ENCODE assay signal across 22 cellular contexts in the genomic region with DNA sequence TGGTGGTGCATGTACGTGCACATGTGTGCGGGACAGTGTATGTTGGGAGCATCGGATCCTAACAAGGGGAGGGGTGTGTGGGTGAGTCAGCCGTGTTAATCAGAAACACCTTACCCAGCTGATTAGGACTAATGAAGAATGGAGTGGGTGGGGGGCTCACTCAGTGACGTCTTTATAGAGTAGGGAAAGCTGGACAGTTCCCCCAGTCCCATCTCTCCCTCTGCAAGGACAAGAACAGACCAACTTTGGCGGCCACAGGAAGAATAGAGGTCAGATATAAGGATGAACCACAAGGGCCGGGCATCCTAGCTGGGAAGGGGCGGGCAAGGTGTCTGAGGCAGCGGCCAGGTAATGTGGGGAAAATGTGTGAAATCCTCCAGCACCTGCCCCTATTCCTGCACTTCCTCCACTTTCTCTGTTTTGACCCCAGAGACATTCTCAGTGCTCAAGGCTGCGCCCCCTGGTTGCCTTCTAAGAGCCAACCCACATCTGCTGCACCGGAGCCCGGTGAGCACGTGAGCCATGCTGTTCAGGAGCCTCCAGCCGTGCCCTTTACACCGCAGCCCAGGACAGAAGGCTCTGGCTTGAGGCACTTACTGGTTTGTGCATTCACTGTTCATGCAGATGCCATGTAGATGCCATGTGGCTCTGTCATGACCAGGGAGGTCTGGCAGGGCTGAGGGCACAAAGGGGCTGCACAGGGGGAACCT. TPM values are rescaled to one million over a fixed set of nuclear protein-coding genes. Genes with fewer than 3 reads are reported as not detected.
DNase-seq lines count a peak whose midpoint lies in the region; ATAC-seq, FAIRE-seq and TF ChIP-seq lines count a peak whose summit lies in the region.
"Had no signal": no experiment of that assay in that cellular context is flagged by ENCODE, and none has a peak within 500 bp of the region (broad histone marks: within the 10 kb centered on the region; RNA-seq: fewer than 3 reads in every experiment).

No MANE protein-coding gene starts in this region.

- DNase-seq in activated CD8-positive, alpha-beta memory T cell treated with anti-CD3 and anti-CD28 coated beads, Interleukin-2, amount 10 ng/mL, durations not matched to agents 7 days and 5 days: no peak
- no peak for DNase-seq in activated CD8-positive, alpha-beta memory T cell treated with anti-CD3 and anti-CD28 coated beads, Interleukin-2, amount 50 U/mL, for 4 hours
- no peak for DNase-seq in K562 (ENCODE audit: extremely low read depth in 1 of 4, low spot score in 3 of 4)
- DNase-seq in progenitor cell of endocrine pancreas (ENCODE audit: low spot score, unreplicated experiment): no peak
- no peak for DNase-seq in activated T-helper 2 cell treated with anti-CD3 and anti-CD28 coated beads, Interferon-gamma antibody, Interleukin-2, Interleukin-4, amounts not matched to agents 10 μg/mL and 5 μg/mL and 100 μg/mL, durations not matched to agents 14 hours and 24 hours and 36 hours (ENCODE audit: low spot score)
- no peak for DNase-seq in SIG-M5 treated with dmso at 0.1 percent for 504 hours (lab: John Stamatoyannopoulos, UW; ENCODE audit: unreplicated experiment)
- no peak for DNase-seq in RKO (ENCODE audit: low spot score)
- DNase-seq: activated CD4-positive, alpha-beta T cell treated with anti-CD3 and anti-CD28 coated beads, Interleukin-2, amount 50 U/mL, for 1 hour; activated naive CD4-positive, alpha-beta T cell treated with anti-CD3 and anti-CD28 coated beads for 36 hours; cerebellar nuclear complex; DMS79 treated with DMSO at 0.1 percent for 48 hours; left ventricle myocardium superior; NCI-H2107; nephron progenitor cell; stimulated activated CD4-positive, alpha-beta T cell treated with anti-CD3 and anti-CD28 coated beads, Interleukin-4, amount 100 ng/mL, for 4 hours; stimulated activated naive CD4-positive, alpha-beta T cell treated with Interleukin-2 at 50 U/mL for 16 hours; SW 1271 had no signal

- FAIRE-seq in K562 (lab: Jason Lieb, UNC): no peak
- FAIRE-seq: urothelium cell line had no signal

- 4% methylated on average over 14 of the region's 15 CpGs for WGBS in K562 (ENCODE audit: insufficient coverage, low coverage, missing lambda C conversion rate)

- H3K9me3 ChIP-seq in K562 (replicated peaks; ENCODE audit: control insufficient read depth, insufficient read depth, low read depth, low read length): no peaks in the 10 kb centered on the region

- H3K4me1 Mint-ChIP-seq in activated CD8-positive, alpha-beta memory T cell treated with anti-CD3 and anti-CD28 coated beads, Interleukin-2, amount 10 ng/mL, durations not matched to agents 7 days and 5 days: peaks cover 59% of the 10 kb centered on the region
- H3K4me1 Mint-ChIP-seq in progenitor cell of endocrine pancreas (ENCODE audit: low read depth): no peaks in the 10 kb centered on the region
- peaks cover 58% of the 10 kb centered on the region for H3K4me1 Mint-ChIP-seq in activated T-helper 2 cell treated with anti-CD3 and anti-CD28 coated beads, Interferon-gamma antibody, Interleukin-2, Interleukin-4, amounts not matched to agents 10 μg/mL and 5 μg/mL and 100 μg/mL, durations not matched to agents 14 hours and 24 hours and 36 hours (ENCODE audit: low read depth)

- no peak overlapping the region for H3K27ac ChIP-seq in K562 (ENCODE audit: extremely low read depth, low read depth, low read length)
- H3K27ac ChIP-seq: hepatocyte had no signal

- peaks cover 17 to 53% of the 10 kb centered on the region in 2 experiments; a peak in 4 of 5 replicates for H3K27me3 ChIP-seq in K562 (ENCODE audit: control insufficient read depth in 2 of 2, insufficient read depth in 2 of 2, low read length in 2 of 2)

- no peak overlapping the region for H3K4me3 ChIP-seq in K562
- H3K4me3 ChIP-seq: hepatocyte had no signal

- intact Hi-C loops in K562 (cut with micrococcal nuclease): no loop called here
- intact Hi-C loops in activated T-helper 2 cell treated with anti-CD3 and anti-CD28 coated beads, Interferon-gamma antibody, Interleukin-2, Interleukin-4, amounts not matched to agents 10 μg/mL and 5 μg/mL and 100 μg/mL, durations not matched to agents 14 hours and 24 hours and 36 hours (cut with micrococcal nuclease): no loop called here

- peak overlapping the region; percentile 42 for H3K27ac Mint-ChIP-seq in activated CD8-positive, alpha-beta memory T cell treated with anti-CD3 and anti-CD28 coated beads, Interleukin-2, amount 10 ng/mL, durations not matched to agents 7 days and 5 days
- no peak overlapping the region for H3K27ac Mint-ChIP-seq in progenitor cell of endocrine pancreas
- H3K27ac Mint-ChIP-seq in activated T-helper 2 cell treated with anti-CD3 and anti-CD28 coated beads, Interferon-gamma antibody, Interleukin-2, Interleukin-4, amounts not matched to agents 10 μg/mL and 5 μg/mL and 100 μg/mL, durations not matched to agents 14 hours and 24 hours and 36 hours: no peak overlapping the region
- H3K27ac Mint-ChIP-seq: activated naive CD4-positive, alpha-beta T cell treated with anti-CD3 and anti-CD28 coated beads for 36 hours had no signal

- H3K4me2 ChIP-seq in K562 (ENCODE audit: insufficient read depth, low read length): no peak overlapping the region
- H3K4me2 ChIP-seq: hepatocyte had no signal

- POLR2A ChIA-PET in K562 (lab: Yijun Ruan, JAX): interaction anchor here (1.0 kb wide), 1 partner anchor 10 kb away, joined by 3 read pairs; no protein-coding TSS in a partner anchor

- TF ChIP-seq CTCF in K562 (IDR thresholded peaks at IDR 0.05 in 2 of 3, conservative IDR thresholded peaks at IDR 0.05 in 1 of 3; ENCODE audit: insufficient read depth in 2 of 3, low read depth in 1 of 3, low read length in 3 of 3) (peak; percentile 19 to 25 (median 21); a peak in 2 of 6 replicates), progenitor cell of endocrine pancreas (IDR thresholded peaks at IDR 0.05; ENCODE audit: unreplicated experiment) (peak; percentile 16)

- no peak overlapping the region for H3K4me3 Mint-ChIP-seq in activated CD8-positive, alpha-beta memory T cell treated with anti-CD3 and anti-CD28 coated beads, Interleukin-2, amount 10 ng/mL, durations not matched to agents 7 days and 5 days
- no peak overlapping the region for H3K4me3 Mint-ChIP-seq in progenitor cell of endocrine pancreas (ENCODE audit: low read depth)
- no peak overlapping the region for H3K4me3 Mint-ChIP-seq in activated T-helper 2 cell treated with anti-CD3 and anti-CD28 coated beads, Interferon-gamma antibody, Interleukin-2, Interleukin-4, amounts not matched to agents 10 μg/mL and 5 μg/mL and 100 μg/mL, durations not matched to agents 14 hours and 24 hours and 36 hours (ENCODE audit: low read depth)
- H3K4me3 Mint-ChIP-seq: activated naive CD4-positive, alpha-beta T cell treated with anti-CD3 and anti-CD28 coated beads for 36 hours; nephron progenitor cell had no signal

- peaks cover 10% of the 10 kb centered on the region for H3K27me3 Mint-ChIP-seq in activated CD8-positive, alpha-beta memory T cell treated with anti-CD3 and anti-CD28 coated beads, Interleukin-2, amount 10 ng/mL, durations not matched to agents 7 days and 5 days
- H3K27me3 Mint-ChIP-seq in progenitor cell of endocrine pancreas: peaks cover 60% of the 10 kb centered on the region
- H3K27me3 Mint-ChIP-seq in activated T-helper 2 cell treated with anti-CD3 and anti-CD28 coated beads, Interferon-gamma antibody, Interleukin-2, Interleukin-4, amounts not matched to agents 10 μg/mL and 5 μg/mL and 100 μg/mL, durations not matched to agents 14 hours and 24 hours and 36 hours (ENCODE audit: low read depth): peaks cover 4% of the 10 kb centered on the region

- H3K9ac ChIP-seq in K562 (ENCODE audit: insufficient read depth in 1 of 2, low read depth in 2 of 2, low read length in 2 of 2): peak overlapping the region in 1 of 2 experiments; percentile 28; a peak in 2 of 4 replicates

- no TSS peak for BruUV-seq in K562 (replicated peaks; lab: Mats Ljungman, UMichigan)

- no peak for TF ChIP-seq RAD21 in K562 (CRISPR knock-in tag; conservative IDR thresholded peaks at IDR 0.05 in 1 of 2, IDR thresholded peaks at IDR 0.05 in 1 of 2)

- no peak overlapping the region for H2AFZ ChIP-seq in K562 (ENCODE audit: low read depth, low read length)
- H2AFZ ChIP-seq: hepatocyte had no signal

- H3K9me3 Mint-ChIP-seq in activated CD8-positive, alpha-beta memory T cell treated with anti-CD3 and anti-CD28 coated beads, Interleukin-2, amount 10 ng/mL, durations not matched to agents 7 days and 5 days (ENCODE audit: low read depth): no peaks in the 10 kb centered on the region
- no peaks in the 10 kb centered on the region for H3K9me3 Mint-ChIP-seq in progenitor cell of endocrine pancreas (ENCODE audit: low read depth)
- H3K9me3 Mint-ChIP-seq in activated T-helper 2 cell treated with anti-CD3 and anti-CD28 coated beads, Interferon-gamma antibody, Interleukin-2, Interleukin-4, amounts not matched to agents 10 μg/mL and 5 μg/mL and 100 μg/mL, durations not matched to agents 14 hours and 24 hours and 36 hours: no peaks in the 10 kb centered on the region
- H3K9me3 Mint-ChIP-seq: activated naive CD4-positive, alpha-beta T cell treated with anti-CD3 and anti-CD28 coated beads for 36 hours; nephron progenitor cell had no signal

- in situ Hi-C loops in K562 (cut with MboI): no loop called here

- TF ChIP-seq EP300 in K562 (IDR thresholded peaks at IDR 0.05; ENCODE audit: low read length): no peak

- no peak for ATAC-seq in activated CD8-positive, alpha-beta memory T cell treated with anti-CD3 and anti-CD28 coated beads, Interleukin-2, amount 10 ng/mL, durations not matched to agents 7 days and 5 days
- peak; percentile 13 for ATAC-seq in HG03175 (IDR thresholded peaks at IDR 0.05; ENCODE audit: unreplicated experiment)
- ATAC-seq in K562: peak; percentile 38; the same call in 1 of the 3 replicates
- ATAC-seq: left ventricle myocardium superior, sciatic nerve had no signal

- CTCF ChIA-PET in activated CD8-positive, alpha-beta memory T cell treated with anti-CD3 and anti-CD28 coated beads, Interleukin-2, amount 10 ng/mL, durations not matched to agents 7 days and 5 days (lab: Charles Lee): interaction anchor here (5.8 to 8.2 kb wide), 2 partner anchors 14 to 18 kb away, joined by 50 to 157 read pairs; partner anchors contain the start of gene TBX21
- CTCF ChIA-PET in K562 (lab: Yijun Ruan, JAX; ENCODE audit: low intra/inter-chr PET ratio): no interaction called here

- no peaks in the 10 kb centered on the region for H3K79me2 ChIP-seq in K562 (ENCODE audit: control insufficient read depth, insufficient read depth, low read length)
- H3K79me2 ChIP-seq: hepatocyte had no signal

- no peaks in the 10 kb centered on the region for H3K9me1 ChIP-seq in K562 (ENCODE audit: control insufficient read depth, insufficient read depth, low read length)

- peaks cover 11% of the 10 kb centered on the region; the same call in 1 of the 3 replicates for H3K36me3 ChIP-seq in K562 (ENCODE audit: control insufficient read depth, insufficient read depth, low read length)

- H4K20me1 ChIP-seq in K562 (replicated peaks; ENCODE audit: control insufficient read depth, insufficient read depth, low read length): no peaks in the 10 kb centered on the region; the same call in none of the 2 replicates

- TF ChIP-seq POLR2A in K562 (conservative IDR thresholded peaks at IDR 0.05): no peak

- no peaks in the 10 kb centered on the region for H3K36me3 Mint-ChIP-seq in activated CD8-positive, alpha-beta memory T cell treated with anti-CD3 and anti-CD28 coated beads, Interleukin-2, amount 10 ng/mL, durations not matched to agents 7 days and 5 days
- H3K36me3 Mint-ChIP-seq in progenitor cell of endocrine pancreas (ENCODE audit: insufficient read depth): peaks cover 8% of the 10 kb centered on the region
- peaks cover 6% of the 10 kb centered on the region for H3K36me3 Mint-ChIP-seq in activated T-helper 2 cell treated with anti-CD3 and anti-CD28 coated beads, Interferon-gamma antibody, Interleukin-2, Interleukin-4, amounts not matched to agents 10 μg/mL and 5 μg/mL and 100 μg/mL, durations not matched to agents 14 hours and 24 hours and 36 hours (ENCODE audit: low read depth)

- peaks cover 10 to 39% of the 10 kb centered on the region in 2 experiments for H3K4me1 ChIP-seq in K562 (replicated peaks in 1 of 2; ENCODE audit: control insufficient read depth in 2 of 2, insufficient read depth in 2 of 2, low read length in 2 of 2)

RNA-seq across cellular contexts. Expression of gene TBX21, which starts 18.9 kb away (rescaled TPM):
- 10 to 100 TPM; 59.0 to 68.4 TPM for total RNA-seq in activated CD8-positive, alpha-beta memory T cell treated with anti-CD3 and anti-CD28 coated beads, Interleukin-2, amount 10 ng/mL, durations not matched to agents 7 days and 5 days
- total RNA-seq in K562 (2011; cell fraction: chromatin; rRNA removed; ENCODE audit: low replicate concordance): not detected in 2 replicates
- not detected in 2 replicates for total RNA-seq in K562 (2011; cell fraction: nucleolus; rRNA removed)
- not detected in 2 replicates for total RNA-seq in K562 (2011; cell fraction: nucleoplasm; rRNA removed)
- total RNA-seq in K562 (2014; rRNA removed) (not detected in 2 replicates), K562 (2014; rRNA removed; fragmentation: Illumina TruSeq; extraction: Trizol) (not detected in 2 replicates), K562 (2015; rRNA removed; fragmentation: Illumina TruSeq; extraction: Trizol) (not detected in 2 replicates), K562 (2021) (0.07 and 0.18 TPM in 2 replicates), progenitor cell of endocrine pancreas (not detected in 2 replicates)
- polyA plus RNA-seq in K562 (2011; rRNA removed) (not detected in 2 replicates), K562 (2014; fragmentation: Illumina TruSeq; extraction: Trizol) (not detected in 2 replicates), K562 (2014; fragmentation: Nextera tagmentation; extraction: Ambion mirVana) (not detected), K562 (2014; rRNA removed) (not detected in 2 replicates)
- not detected in 2 replicates for polyA plus RNA-seq in K562 (2011; cell fraction: cytosol; rRNA removed)
- not detected in 2 replicates for polyA plus RNA-seq in K562 (2011; cell fraction: nucleus; rRNA removed)
- not detected in 2 replicates for polyA plus RNA-seq in K562 (2012)
- polyA minus RNA-seq in K562 (2011; rRNA and poly(A)+ RNA removed): not detected in 2 replicates
- polyA minus RNA-seq in K562 (2011; cell fraction: cytosol; rRNA and poly(A)+ RNA removed): not detected in 2 replicates
- polyA minus RNA-seq in K562 (2011; cell fraction: nucleus; rRNA and poly(A)+ RNA removed): not detected in 2 replicates
- total RNA-seq in activated T-helper 2 cell treated with anti-CD3 and anti-CD28 coated beads, Interferon-gamma antibody, Interleukin-2, Interleukin-4, amounts not matched to agents 10 μg/mL and 5 μg/mL and 100 μg/mL, durations not matched to agents 14 hours and 24 hours and 36 hours: 40.4 and 40.6 TPM in 2 replicates
- total RNA-seq: epithelial cell of proximal tubule, hepatocyte had no signal
- polyA plus RNA-seq: hepatocyte had no signal

RNA-seq across cellular contexts. Expression of gene TBKBP1, which starts 20.2 kb away (rescaled TPM):
- total RNA-seq in activated CD8-positive, alpha-beta memory T cell treated with anti-CD3 and anti-CD28 coated beads, Interleukin-2, amount 10 ng/mL, durations not matched to agents 7 days and 5 days: 1 to 10 TPM; 2.6 to 3.0 TPM
- total RNA-seq in K562 (2011; cell fraction: chromatin; rRNA removed; ENCODE audit: low replicate concordance): 12.3 and 22.7 TPM in 2 replicates
- total RNA-seq in K562 (2011; cell fraction: nucleolus; rRNA removed): 11.2 and 11.4 TPM in 2 replicates
- 9.2 and 10.6 TPM in 2 replicates for total RNA-seq in K562 (2011; cell fraction: nucleoplasm; rRNA removed)
- total RNA-seq in K562 (2014; rRNA removed) (10.6 and 14.7 TPM in 2 replicates), K562 (2014; rRNA removed; fragmentation: Illumina TruSeq; extraction: Trizol) (3.7 and 4.4 TPM in 2 replicates), K562 (2015; rRNA removed; fragmentation: Illumina TruSeq; extraction: Trizol) (4.7 and 5.1 TPM in 2 replicates), K562 (2021) (12.5 and 15.6 TPM in 2 replicates), progenitor cell of endocrine pancreas (21.7 and 23.2 TPM in 2 replicates)
- polyA plus RNA-seq in K562 (2011; rRNA removed) (7.2 and 8.7 TPM in 2 replicates), K562 (2014; fragmentation: Illumina TruSeq; extraction: Trizol) (6.8 and 11.4 TPM in 2 replicates), K562 (2014; fragmentation: Nextera tagmentation; extraction: Ambion mirVana) (under 1 TPM; 0.03 to 0.08 TPM), K562 (2014; rRNA removed) (12.9 and 13.0 TPM in 2 replicates)
- polyA plus RNA-seq in K562 (2011; cell fraction: cytosol; rRNA removed): 4.8 and 9.7 TPM in 2 replicates
- polyA plus RNA-seq in K562 (2011; cell fraction: nucleus; rRNA removed): 23.1 and 27.9 TPM in 2 replicates
- polyA plus RNA-seq in K562 (2012): 10.5 and 13.8 TPM in 2 replicates
- 5.9 and 7.0 TPM in 2 replicates for polyA minus RNA-seq in K562 (2011; rRNA and poly(A)+ RNA removed)
- 5.4 and 7.0 TPM in 2 replicates for polyA minus RNA-seq in K562 (2011; cell fraction: cytosol; rRNA and poly(A)+ RNA removed)
- polyA minus RNA-seq in K562 (2011; cell fraction: nucleus; rRNA and poly(A)+ RNA removed): 2.6 and 3.9 TPM in 2 replicates
- total RNA-seq in activated T-helper 2 cell treated with anti-CD3 and anti-CD28 coated beads, Interferon-gamma antibody, Interleukin-2, Interleukin-4, amounts not matched to agents 10 μg/mL and 5 μg/mL and 100 μg/mL, durations not matched to agents 14 hours and 24 hours and 36 hours: 9.8 and 11.3 TPM in 2 replicates

Comparison
In these comparisons a context has a peak if more than half of its experiments do, and no peak if none do; other contexts are left out.
1. RNA of gene TBX21, which starts 18.9 kb away (total RNA-seq): 59.0 to 68.4 TPM in activated CD8-positive, alpha-beta memory T cell treated with anti-CD3 and anti-CD28 coated beads, Interleukin-2, amount 10 ng/mL, durations not matched to agents 7 days and 5 days and 40.4 to 40.6 TPM in activated T-helper 2 cell treated with anti-CD3 and anti-CD28 coated beads, Interferon-gamma antibody, Interleukin-2, Interleukin-4, amounts not matched to agents 10 μg/mL and 5 μg/mL and 100 μg/mL, durations not matched to agents 14 hours and 24 hours and 36 hours; 0.07 to 0.18 TPM in K562 and not detected in progenitor cell of endocrine pancreas; every median in the first group is over 10 times any median in the second.